ENCODE assay signal across 15 cellular contexts in genomic region chr4:2516635-2517034, GRCh38.
"Had no signal": no experiment of that assay in that cellular context is flagged by ENCODE, and none has a peak within 500 bp of the region (broad histone marks: within the 10 kb centered on the region; RNA-seq: fewer than 3 reads in every experiment).

No MANE protein-coding gene starts in this region.

- H3K4me3 Mint-ChIP-seq: activated CD4-positive, alpha-beta T cell treated with anti-CD3 and anti-CD28 coated beads for 36 hours; activated CD8-positive, alpha-beta T cell treated with anti-CD3 and anti-CD28 coated beads for 36 hours; activated naive CD4-positive, alpha-beta T cell treated with anti-CD3 and anti-CD28 coated beads, Interleukin-2, amount 10 ng/mL, durations not matched to agents 7 days and 5 days; memory B cell; natural killer cell; T-helper 2 cell treated with Interferon-gamma antibody and Interleukin-4, amounts not matched to agents 5 μg/mL and 100 μg/mL, for 36 hours had no signal

- H3K36me3 Mint-ChIP-seq: natural killer cell had no signal

- H3K4me3 ChIP-seq: esophagus squamous epithelium, prostate gland, transverse colon had no signal

- H3K27me3 ChIP-seq: esophagus squamous epithelium, transverse colon had no signal

- H3K27me3 Mint-ChIP-seq: activated CD4-positive, alpha-beta T cell treated with anti-CD3 and anti-CD28 coated beads for 36 hours; activated CD8-positive, alpha-beta T cell treated with anti-CD3 and anti-CD28 coated beads for 36 hours; activated naive CD4-positive, alpha-beta T cell treated with anti-CD3 and anti-CD28 coated beads, Interleukin-2, amount 10 ng/mL, durations not matched to agents 7 days and 5 days; memory B cell had no signal

- H3K9me3 Mint-ChIP-seq: activated CD8-positive, alpha-beta T cell treated with anti-CD3 and anti-CD28 coated beads for 36 hours; activated naive CD4-positive, alpha-beta T cell treated with anti-CD3 and anti-CD28 coated beads, Interleukin-2, amount 10 ng/mL, durations not matched to agents 7 days and 5 days; memory B cell; natural killer cell; T-helper 2 cell treated with Interferon-gamma antibody and Interleukin-4, amounts not matched to agents 5 μg/mL and 100 μg/mL, for 36 hours had no signal

- DNase-seq: activated CD4-positive, alpha-beta T cell treated with anti-CD3 and anti-CD28 coated beads for 36 hours; activated CD8-positive, alpha-beta memory T cell treated with anti-CD3 and anti-CD28 coated beads, Interleukin-2, amount 50 U/mL, for 48 hours; activated CD8-positive, alpha-beta T cell treated with anti-CD3 and anti-CD28 coated beads for 36 hours; activated naive CD4-positive, alpha-beta T cell treated with anti-CD3 and anti-CD28 coated beads, Interleukin-2, amount 10 ng/mL, durations not matched to agents 7 days and 5 days; esophagus squamous epithelium; foreskin fibroblast; glutamatergic neuron; natural killer cell; stimulated activated CD4-positive, alpha-beta T cell treated with anti-CD3 and anti-CD28 coated beads, Interleukin-12 subunit alpha, Interleukin-12 subunit beta, amount 100 ng/mL, for 4 hours; stimulated activated CD4-positive, alpha-beta T cell treated with anti-CD3 and anti-CD28 coated beads, Interleukin-4, amount 100 ng/mL, for 1 hour; transverse colon had no signal

- H3K4me1 Mint-ChIP-seq: activated CD4-positive, alpha-beta T cell treated with anti-CD3 and anti-CD28 coated beads for 36 hours had no signal

- H3K27ac Mint-ChIP-seq: activated CD4-positive, alpha-beta T cell treated with anti-CD3 and anti-CD28 coated beads for 36 hours; activated CD8-positive, alpha-beta T cell treated with anti-CD3 and anti-CD28 coated beads for 36 hours; activated naive CD4-positive, alpha-beta T cell treated with anti-CD3 and anti-CD28 coated beads, Interleukin-2, amount 10 ng/mL, durations not matched to agents 7 days and 5 days; memory B cell had no signal

- H3K4me1 ChIP-seq: prostate gland, transverse colon had no signal

- ATAC-seq: activated CD8-positive, alpha-beta T cell treated with anti-CD3 and anti-CD28 coated beads for 36 hours had no signal

- H3K27ac ChIP-seq: prostate gland, transverse colon had no signal

- H3K9me3 ChIP-seq: esophagus squamous epithelium, prostate gland, transverse colon had no signal

- FAIRE-seq: islet of Langerhans had no signal
